ENCODE assay signal across 10 cellular contexts in genomic region chrX:13083755-13084326, GRCh38. TPM values are rescaled to one million over a fixed set of nuclear protein-coding genes. Genes with fewer than 3 reads are reported as not detected.
DNase-seq lines count a peak whose midpoint lies in the region; ATAC-seq, FAIRE-seq and TF ChIP-seq lines count a peak whose summit lies in the region.
"Not testable (repeated sequence)": the region's sequence is repeated elsewhere in the genome, so short reads cannot be mapped to it uniquely, and the experiment has no call there.
"Had no signal": no experiment of that assay in that cellular context is flagged by ENCODE, and none has a peak within 500 bp of the region (broad histone marks: within the 10 kb centered on the region; RNA-seq: fewer than 3 reads in every experiment).

No MANE protein-coding gene starts in this region.

- not testable (repeated sequence) for DNase-seq in CD4-positive, alpha-beta memory T cell; GM12892 (ENCODE audit: insufficient read length); activated B cell treated with CpG ODN at 0.5 μM for 24 hours; activated T-helper 1 cell treated with anti-CD3 and anti-CD28 coated beads, Interleukin-12 subunit alpha, Interleukin-12 subunit beta, Interleukin-2, Interleukin-4 antibody, amounts not matched to agents 30 ng/mL and 10 ng/mL and 1 ng/mL, durations not matched to agents 14 hours and 24 hours and 36 hours (ENCODE audit: low spot score); activated naive CD8-positive, alpha-beta T cell treated with anti-CD3 and anti-CD28 coated beads, Interleukin-2, amount 50 U/mL, for 24 hours; naive B cell; stimulated activated effector memory CD8-positive, alpha-beta T cell treated with anti-CD3 and anti-CD28 coated beads, Interleukin-12 subunit alpha, Interleukin-12 subunit beta, amount 100 ng/mL, for 72 hours (ENCODE audit: low spot score in 2 of 2)
- peak; percentile 62 for DNase-seq in NB4 (ENCODE audit: low read depth)

- peaks cover 98% of the 10 kb centered on the region for H3K4me1 ChIP-seq in CD4-positive, alpha-beta memory T cell (ENCODE audit: insufficient read depth, low read length)

- TF ChIP-seq POLR2A in GM12892 (IDR thresholded peaks at IDR 0.05; ENCODE audit: low read depth, low read length), result peak; percentile 65
- TF ChIP-seq POLR2A in NB4 (IDR thresholded peaks at IDR 0.05; ENCODE audit: extremely low read depth, insufficient read length), result not testable (repeated sequence)

- H3K9me3 Mint-ChIP-seq in CD4-positive, alpha-beta memory T cell; activated B cell treated with CpG ODN at 0.5 μM for 24 hours; activated T-helper 1 cell treated with anti-CD3 and anti-CD28 coated beads, Interleukin-12 subunit alpha, Interleukin-12 subunit beta, Interleukin-2, Interleukin-4 antibody, amounts not matched to agents 30 ng/mL and 10 ng/mL and 1 ng/mL, durations not matched to agents 14 hours and 24 hours and 36 hours; activated naive CD8-positive, alpha-beta T cell treated with anti-CD3 and anti-CD28 coated beads, Interleukin-2, amount 50 U/mL, for 24 hours; naive B cell; stimulated activated effector memory CD8-positive, alpha-beta T cell treated with anti-CD3 and anti-CD28 coated beads, Interleukin-12 subunit alpha, Interleukin-12 subunit beta, amount 100 ng/mL, for 72 hours: not testable (repeated sequence)

- not testable (repeated sequence) for ATAC-seq in activated B cell treated with CpG ODN at 0.5 μM for 24 hours (ENCODE audit: low read depth); activated naive CD8-positive, alpha-beta T cell treated with anti-CD3 and anti-CD28 coated beads, Interleukin-2, amount 50 U/mL, for 24 hours; naive B cell (ENCODE audit: low read depth in 2 of 2); stimulated activated effector memory CD8-positive, alpha-beta T cell treated with anti-CD3 and anti-CD28 coated beads, Interleukin-12 subunit alpha, Interleukin-12 subunit beta, amount 100 ng/mL, for 72 hours

- FAIRE-seq in GM12892 (lab: Jason Lieb, UNC), result not testable (repeated sequence)

- peaks cover 60 to 97% (median 78%) of the 10 kb centered on the region in 4 donors for H3K4me1 Mint-ChIP-seq in CD4-positive, alpha-beta memory T cell
- H3K4me1 Mint-ChIP-seq in activated B cell treated with CpG ODN at 0.5 μM for 24 hours, result peaks cover 96% of the 10 kb centered on the region
- H3K4me1 Mint-ChIP-seq in activated T-helper 1 cell treated with anti-CD3 and anti-CD28 coated beads, Interleukin-12 subunit alpha, Interleukin-12 subunit beta, Interleukin-2, Interleukin-4 antibody, amounts not matched to agents 30 ng/mL and 10 ng/mL and 1 ng/mL, durations not matched to agents 14 hours and 24 hours and 36 hours (ENCODE audit: low read depth), result peaks cover 89% of the 10 kb centered on the region
- H3K4me1 Mint-ChIP-seq in activated naive CD8-positive, alpha-beta T cell treated with anti-CD3 and anti-CD28 coated beads, Interleukin-2, amount 50 U/mL, for 24 hours, result peaks cover 91% of the 10 kb centered on the region
- H3K4me1 Mint-ChIP-seq in naive B cell, result peaks cover 57 to 98% (median 69%) of the 10 kb centered on the region in 3 donors
- peaks cover 65% of the 10 kb centered on the region for H3K4me1 Mint-ChIP-seq in stimulated activated effector memory CD8-positive, alpha-beta T cell treated with anti-CD3 and anti-CD28 coated beads, Interleukin-12 subunit alpha, Interleukin-12 subunit beta, amount 100 ng/mL, for 72 hours

- not testable (repeated sequence) for H3K27ac ChIP-seq in CD4-positive, alpha-beta memory T cell (ENCODE audit: low read depth, low read length)

- not testable (repeated sequence) for TF ChIP-seq CTCF in NB4 (IDR thresholded peaks at IDR 0.05; ENCODE audit: low read depth, low read length); activated B cell treated with CpG ODN at 0.5 μM for 24 hours (IDR thresholded peaks at IDR 0.05)

- H3K27ac Mint-ChIP-seq in CD4-positive, alpha-beta memory T cell, result peak overlapping the region; percentile 70 to 95 (median 93)
- peak overlapping the region; percentile 89 for H3K27ac Mint-ChIP-seq in activated B cell treated with CpG ODN at 0.5 μM for 24 hours
- peak overlapping the region; percentile 73 for H3K27ac Mint-ChIP-seq in activated T-helper 1 cell treated with anti-CD3 and anti-CD28 coated beads, Interleukin-12 subunit alpha, Interleukin-12 subunit beta, Interleukin-2, Interleukin-4 antibody, amounts not matched to agents 30 ng/mL and 10 ng/mL and 1 ng/mL, durations not matched to agents 14 hours and 24 hours and 36 hours
- peak overlapping the region; percentile 98 for H3K27ac Mint-ChIP-seq in activated naive CD8-positive, alpha-beta T cell treated with anti-CD3 and anti-CD28 coated beads, Interleukin-2, amount 50 U/mL, for 24 hours
- H3K27ac Mint-ChIP-seq in naive B cell, result peak overlapping the region; percentile 76 to 97 (median 96)
- peak overlapping the region; percentile 88 for H3K27ac Mint-ChIP-seq in stimulated activated effector memory CD8-positive, alpha-beta T cell treated with anti-CD3 and anti-CD28 coated beads, Interleukin-12 subunit alpha, Interleukin-12 subunit beta, amount 100 ng/mL, for 72 hours

- H3K9me3 ChIP-seq in CD4-positive, alpha-beta memory T cell (ENCODE audit: control insufficient read depth in 1 of 2, low read length in 2 of 2), result not testable (repeated sequence)

- CTCF ChIA-PET in CD4-positive, alpha-beta memory T cell (lab: Charles Lee; ENCODE audit: partially characterized antibody), result interaction anchor here (0.9 to 2.6 kb wide), 4 partner anchors 54 to 133 kb away, joined by 3 to 8 read pairs (median 5); no protein-coding TSS in a partner anchor
- CTCF ChIA-PET in activated B cell treated with CpG ODN at 0.5 μM for 24 hours (lab: Charles Lee), result interaction anchor here (1.0 to 1.8 kb wide), 3 partner anchors 78 to 404 kb away, joined by 3 to 5 read pairs (median 3); no protein-coding TSS in a partner anchor

- H3K36me3 ChIP-seq in CD4-positive, alpha-beta memory T cell (ENCODE audit: insufficient read depth, low read length), result not testable (repeated sequence)

- intact Hi-C loops in CD4-positive, alpha-beta memory T cell (cut with micrococcal nuclease); activated B cell treated with CpG ODN at 0.5 μM for 24 hours (cut with micrococcal nuclease); activated T-helper 1 cell treated with anti-CD3 and anti-CD28 coated beads, Interleukin-12 subunit alpha, Interleukin-12 subunit beta, Interleukin-2, Interleukin-4 antibody, amounts not matched to agents 30 ng/mL and 10 ng/mL and 1 ng/mL, durations not matched to agents 14 hours and 24 hours and 36 hours (cut with micrococcal nuclease): not testable (repeated sequence)

- not testable (repeated sequence) for H3K27me3 ChIP-seq in CD4-positive, alpha-beta memory T cell (ENCODE audit: insufficient read depth, low read length)

- H3K4me3 ChIP-seq in CD4-positive, alpha-beta memory T cell (ENCODE audit: low read length in 2 of 2); NB4 (ENCODE audit: low read depth, low read length): not testable (repeated sequence)

- POLR2A ChIA-PET in CD4-positive, alpha-beta memory T cell (lab: Charles Lee; ENCODE audit: partially characterized antibody), result interaction anchor here (0.6 to 32.7 kb wide), 9 partner anchors 32 to 134 kb away, joined by 3 to 1769 read pairs (median 78); partner anchors contain the start of gene TMSB4X
- POLR2A ChIA-PET in activated B cell treated with CpG ODN at 0.5 μM for 24 hours (lab: Charles Lee), result interaction anchor here (0.9 to 15.8 kb wide), 5 partner anchors 74 to 134 kb away, joined by 3 to 847 read pairs (median 36); partner anchors contain the start of gene TMSB4X

- not testable (repeated sequence) for H3K36me3 Mint-ChIP-seq in CD4-positive, alpha-beta memory T cell; activated B cell treated with CpG ODN at 0.5 μM for 24 hours (ENCODE audit: low read depth); activated T-helper 1 cell treated with anti-CD3 and anti-CD28 coated beads, Interleukin-12 subunit alpha, Interleukin-12 subunit beta, Interleukin-2, Interleukin-4 antibody, amounts not matched to agents 30 ng/mL and 10 ng/mL and 1 ng/mL, durations not matched to agents 14 hours and 24 hours and 36 hours (ENCODE audit: low read depth); activated naive CD8-positive, alpha-beta T cell treated with anti-CD3 and anti-CD28 coated beads, Interleukin-2, amount 50 U/mL, for 24 hours (ENCODE audit: low read depth); naive B cell
- peaks cover 16% of the 10 kb centered on the region for H3K36me3 Mint-ChIP-seq in stimulated activated effector memory CD8-positive, alpha-beta T cell treated with anti-CD3 and anti-CD28 coated beads, Interleukin-12 subunit alpha, Interleukin-12 subunit beta, amount 100 ng/mL, for 72 hours

- H3K4me3 Mint-ChIP-seq in CD4-positive, alpha-beta memory T cell, result peak overlapping the region in 5 of 8 donors; percentile 9 to 59 (median 34)
- H3K4me3 Mint-ChIP-seq in activated B cell treated with CpG ODN at 0.5 μM for 24 hours; activated naive CD8-positive, alpha-beta T cell treated with anti-CD3 and anti-CD28 coated beads, Interleukin-2, amount 50 U/mL, for 24 hours; stimulated activated effector memory CD8-positive, alpha-beta T cell treated with anti-CD3 and anti-CD28 coated beads, Interleukin-12 subunit alpha, Interleukin-12 subunit beta, amount 100 ng/mL, for 72 hours: not testable (repeated sequence)
- H3K4me3 Mint-ChIP-seq in activated T-helper 1 cell treated with anti-CD3 and anti-CD28 coated beads, Interleukin-12 subunit alpha, Interleukin-12 subunit beta, Interleukin-2, Interleukin-4 antibody, amounts not matched to agents 30 ng/mL and 10 ng/mL and 1 ng/mL, durations not matched to agents 14 hours and 24 hours and 36 hours, result peak overlapping the region; percentile 37
- peak overlapping the region in 6 of 8 donors; percentile 22 to 76 (median 33) for H3K4me3 Mint-ChIP-seq in naive B cell

- not testable (repeated sequence) for H3K27me3 Mint-ChIP-seq in CD4-positive, alpha-beta memory T cell; activated B cell treated with CpG ODN at 0.5 μM for 24 hours; activated T-helper 1 cell treated with anti-CD3 and anti-CD28 coated beads, Interleukin-12 subunit alpha, Interleukin-12 subunit beta, Interleukin-2, Interleukin-4 antibody, amounts not matched to agents 30 ng/mL and 10 ng/mL and 1 ng/mL, durations not matched to agents 14 hours and 24 hours and 36 hours (ENCODE audit: insufficient read depth); activated naive CD8-positive, alpha-beta T cell treated with anti-CD3 and anti-CD28 coated beads, Interleukin-2, amount 50 U/mL, for 24 hours; naive B cell

RNA-seq across cellular contexts. Expression of gene FAM9C, which starts 39.4 kb away (rescaled TPM):
- total RNA-seq in CD4-positive, alpha-beta memory T cell, result not detected
- under 1 TPM in 1 of 2 donors, not detected in 1; 0.34 TPM for polyA plus RNA-seq in CD4-positive, alpha-beta memory T cell
- polyA plus RNA-seq in GM12892 (2012; ENCODE audit: missing spikeins), result 0.17 TPM
- not detected in 2 replicates for total RNA-seq in activated B cell treated with CpG ODN at 0.5 μM for 24 hours
- total RNA-seq in activated T-helper 1 cell treated with anti-CD3 and anti-CD28 coated beads, Interleukin-12 subunit alpha, Interleukin-12 subunit beta, Interleukin-2, Interleukin-4 antibody, amounts not matched to agents 30 ng/mL and 10 ng/mL and 1 ng/mL, durations not matched to agents 14 hours and 24 hours and 36 hours, result 0.05 TPM in 2 replicates
- not detected for polyA plus RNA-seq in naive B cell (ENCODE audit: low read depth in 6 of 6)
- total RNA-seq: H1, HT1080 had no signal
- polyA plus RNA-seq: H1 had no signal
